ENCODE assay signal across 1 cellular context in genomic region chr3:152459572-152459971, GRCh38.
TF ChIP-seq lines count a peak whose summit lies in the region.

No MANE protein-coding gene starts in this region.

TF ChIP-seq in K562, 482 proteins besides CTCF, POLR2A, EP300 and RAD21 (continued from another document):
- TF ChIP-seq, protein P1, sequence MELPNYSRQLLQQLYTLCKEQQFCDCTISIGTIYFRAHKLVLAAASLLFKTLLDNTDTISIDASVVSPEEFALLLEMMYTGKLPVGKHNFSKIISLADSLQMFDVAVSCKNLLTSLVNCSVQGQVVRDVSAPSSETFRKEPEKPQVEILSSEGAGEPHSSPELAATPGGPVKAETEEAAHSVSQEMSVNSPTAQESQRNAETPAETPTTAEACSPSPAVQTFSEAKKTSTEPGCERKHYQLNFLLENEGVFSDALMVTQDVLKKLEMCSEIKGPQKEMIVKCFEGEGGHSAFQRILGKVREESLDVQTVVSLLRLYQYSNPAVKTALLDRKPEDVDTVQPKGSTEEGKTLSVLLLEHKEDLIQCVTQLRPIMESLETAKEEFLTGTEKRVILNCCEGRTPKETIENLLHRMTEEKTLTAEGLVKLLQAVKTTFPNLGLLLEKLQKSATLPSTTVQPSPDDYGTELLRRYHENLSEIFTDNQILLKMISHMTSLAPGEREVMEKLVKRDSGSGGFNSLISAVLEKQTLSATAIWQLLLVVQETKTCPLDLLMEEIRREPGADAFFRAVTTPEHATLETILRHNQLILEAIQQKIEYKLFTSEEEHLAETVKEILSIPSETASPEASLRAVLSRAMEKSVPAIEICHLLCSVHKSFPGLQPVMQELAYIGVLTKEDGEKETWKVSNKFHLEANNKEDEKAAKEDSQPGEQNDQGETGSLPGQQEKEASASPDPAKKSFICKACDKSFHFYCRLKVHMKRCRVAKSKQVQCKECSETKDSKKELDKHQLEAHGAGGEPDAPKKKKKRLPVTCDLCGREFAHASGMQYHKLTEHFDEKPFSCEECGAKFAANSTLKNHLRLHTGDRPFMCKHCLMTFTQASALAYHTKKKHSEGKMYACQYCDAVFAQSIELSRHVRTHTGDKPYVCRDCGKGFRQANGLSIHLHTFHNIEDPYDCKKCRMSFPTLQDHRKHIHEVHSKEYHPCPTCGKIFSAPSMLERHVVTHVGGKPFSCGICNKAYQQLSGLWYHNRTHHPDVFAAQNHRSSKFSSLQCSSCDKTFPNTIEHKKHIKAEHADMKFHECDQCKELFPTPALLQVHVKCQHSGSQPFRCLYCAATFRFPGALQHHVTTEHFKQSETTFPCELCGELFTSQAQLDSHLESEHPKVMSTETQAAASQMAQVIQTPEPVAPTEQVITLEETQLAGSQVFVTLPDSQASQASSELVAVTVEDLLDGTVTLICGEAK (IDR thresholded peaks at IDR 0.05), result peak; percentile 85
- TF ChIP-seq, protein P1 (CRISPR knock-in tag; IDR thresholded peaks at IDR 0.05), result peak; percentile 81
- TF ChIP-seq, protein P2, sequence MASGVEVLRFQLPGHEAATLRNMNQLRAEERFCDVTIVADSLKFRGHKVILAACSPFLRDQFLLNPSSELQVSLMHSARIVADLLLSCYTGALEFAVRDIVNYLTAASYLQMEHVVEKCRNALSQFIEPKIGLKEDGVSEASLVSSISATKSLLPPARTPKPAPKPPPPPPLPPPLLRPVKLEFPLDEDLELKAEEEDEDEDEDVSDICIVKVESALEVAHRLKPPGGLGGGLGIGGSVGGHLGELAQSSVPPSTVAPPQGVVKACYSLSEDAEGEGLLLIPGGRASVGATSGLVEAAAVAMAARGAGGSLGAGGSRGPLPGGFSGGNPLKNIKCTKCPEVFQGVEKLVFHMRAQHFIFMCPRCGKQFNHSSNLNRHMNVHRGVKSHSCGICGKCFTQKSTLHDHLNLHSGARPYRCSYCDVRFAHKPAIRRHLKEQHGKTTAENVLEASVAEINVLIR (CRISPR knock-in tag; IDR thresholded peaks at IDR 0.05), result no peak
- no peak for TF ChIP-seq CXXC5 (CRISPR knock-in tag; IDR thresholded peaks at IDR 0.05)
- TF ChIP-seq NCOA6 (IDR thresholded peaks at IDR 0.05), result no peak
